ENCODE assay signal across 8 cellular contexts in the genomic region with DNA sequence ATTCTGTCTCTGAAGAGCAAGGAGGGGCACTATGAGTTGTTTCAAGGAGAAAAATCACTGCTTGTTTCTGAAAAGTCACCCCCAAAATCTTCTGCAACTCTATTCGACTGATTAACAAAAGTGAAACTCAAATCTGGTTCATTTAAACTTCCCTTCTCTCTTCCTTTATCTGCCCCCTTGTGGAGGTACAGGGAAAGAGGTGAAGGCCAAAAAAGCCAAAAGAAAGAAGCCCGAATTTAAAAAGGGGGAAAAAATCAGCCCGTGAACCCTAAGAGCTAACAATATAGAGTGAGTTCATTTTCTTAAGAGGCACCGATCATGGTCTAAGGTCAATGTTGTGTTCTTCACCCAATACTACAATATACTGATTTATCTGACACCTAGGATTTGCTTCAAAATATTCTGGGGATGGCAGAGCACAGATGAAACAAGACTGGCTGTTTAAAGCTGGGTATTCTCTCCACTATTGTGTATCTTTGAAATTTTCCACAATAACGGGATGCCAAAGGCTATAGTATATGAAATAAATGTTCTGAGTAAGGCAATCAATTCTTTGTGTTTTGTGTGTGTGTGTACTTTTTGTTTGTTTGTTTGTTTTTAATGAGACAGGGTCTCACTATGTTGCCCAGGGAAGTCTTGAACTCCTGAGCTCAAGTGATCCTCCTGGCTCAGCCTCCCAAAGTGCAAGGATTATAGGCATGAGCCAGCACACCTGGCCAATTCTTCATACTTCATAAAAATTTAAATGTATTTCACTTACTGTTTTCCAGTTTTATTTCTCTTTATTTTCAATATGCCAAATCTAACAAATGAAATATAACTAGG. TPM values are rescaled to one million over a fixed set of nuclear protein-coding genes. Genes with fewer than 3 reads are reported as not detected.
DNase-seq lines count a peak whose midpoint lies in the region; ATAC-seq and TF ChIP-seq lines count a peak whose summit lies in the region.

No MANE protein-coding gene starts in this region.

- CTCF ChIA-PET in BJ (lab: Yijun Ruan, JAX) = interaction anchor here (0.6 to 4.8 kb wide), 35 partner anchors 8 to 669 kb away, joined by 3 to 67 read pairs (median 4); no protein-coding TSS in a partner anchor

- peak; percentile 79 for TF ChIP-seq CTCF in BJ (IDR thresholded peaks at IDR 0.05; ENCODE audit: insufficient read depth, low read depth, low read length)
- peak; percentile 56; the same call in 1 of the 2 replicates for TF ChIP-seq CTCF in GM12874 (IDR thresholded peaks at IDR 0.05; ENCODE audit: insufficient read depth, low read depth, low read length)
- TF ChIP-seq CTCF in coronary artery (IDR thresholded peaks at IDR 0.05) = peak; percentile 50
- TF ChIP-seq CTCF in lung (IDR thresholded peaks at IDR 0.05; ENCODE audit: control extremely low read depth, extremely low read depth) = peak; percentile 57
- TF ChIP-seq CTCF in type B pancreatic cell (conservative IDR thresholded peaks at IDR 0.05) = peak; percentile 88

- no peak overlapping the region for H3K4me3 ChIP-seq in BJ (ENCODE audit: low read depth, low read length)
- H3K4me3 ChIP-seq in coronary artery = peak overlapping the region; percentile 55
- no peak overlapping the region for H3K4me3 ChIP-seq in lung

- POLR2A ChIA-PET in BJ (lab: Charles Lee) = no interaction called here

- ATAC-seq in T-helper 17 cell = peak; percentile 87
- ATAC-seq in lung (ENCODE audit: insufficient read depth, low FRiP score) = peak; percentile 69
- no peak for ATAC-seq in HG02884 (IDR thresholded peaks at IDR 0.05; ENCODE audit: unreplicated experiment)

- H3K36me3 Mint-ChIP-seq in T-helper 17 cell (ENCODE audit: low read depth) (peaks cover 5% of the 10 kb centered on the region), type B pancreatic cell (no peaks in the 10 kb centered on the region)

- H3K36me3 ChIP-seq in BJ (ENCODE audit: control insufficient read depth, insufficient read depth, low read length) (no peaks in the 10 kb centered on the region; the same call in 1 of the 2 replicates), lung (ENCODE audit: control insufficient read depth in 2 of 2, insufficient read depth in 2 of 2, low read length in 2 of 2) (no peaks in the 10 kb centered on the region)

- peak overlapping the region; percentile 90 for H3K27ac Mint-ChIP-seq in T-helper 17 cell
- peak overlapping the region; percentile 14 for H3K27ac Mint-ChIP-seq in type B pancreatic cell

- whole genome bisulfite sequencing in lung, 2 donors = 19 to 28% methylated on average over 5 of the region's 5 CpGs

- H3K27me3 ChIP-seq in BJ (ENCODE audit: control insufficient read depth, insufficient read depth, low read length) (no peaks in the 10 kb centered on the region), lung (ENCODE audit: control insufficient read depth, insufficient read depth) (no peaks in the 10 kb centered on the region)

- H3K4me1 Mint-ChIP-seq in T-helper 17 cell = peaks cover 18% of the 10 kb centered on the region
- H3K4me1 Mint-ChIP-seq in type B pancreatic cell (ENCODE audit: unreplicated experiment) = peaks cover 6% of the 10 kb centered on the region

- DNase-seq in BJ (ENCODE audit: low read depth) = no peak
- DNase-seq in LHCN-M2 (ENCODE audit: low read depth) = peak; percentile 78
- DNase-seq in T-helper 17 cell = peak in 1 of 3 donors; percentile 23
- DNase-seq in coronary artery (ENCODE audit: low spot score) = no peak
- no peak for DNase-seq in lung (ENCODE audit: low spot score)
- no peak for DNase-seq in type B pancreatic cell (ENCODE audit: extremely low spot score, unreplicated experiment)

- peaks cover 0 to 5% of the 10 kb centered on the region in 2 donors for H3K4me1 ChIP-seq in lung (ENCODE audit: control insufficient read depth in 2 of 2, insufficient read depth in 2 of 2, low read length in 2 of 2)

- H3K27ac ChIP-seq in coronary artery (peak overlapping the region in 1 of 2 donors; percentile 20), lung (ENCODE audit: low read depth in 1 of 2, low read length in 1 of 2) (peak overlapping the region in 1 of 2 donors; percentile 60)

- H3K27me3 Mint-ChIP-seq in T-helper 17 cell = no peaks in the 10 kb centered on the region
- no peaks in the 10 kb centered on the region for H3K27me3 Mint-ChIP-seq in type B pancreatic cell

- H3K4me3 Mint-ChIP-seq in T-helper 17 cell (peak overlapping the region; percentile 75), type B pancreatic cell (peak overlapping the region; percentile 11)

- no peaks in the 10 kb centered on the region for H3K9me3 ChIP-seq in T-helper 17 cell (ENCODE audit: control insufficient read depth, low read length, poor library complexity, severe bottlenecking)
- H3K9me3 ChIP-seq in lung (ENCODE audit: control insufficient read depth in 2 of 2, insufficient read depth in 1 of 2, low read length in 1 of 2) = no peaks in the 10 kb centered on the region

- H3K9me3 Mint-ChIP-seq in type B pancreatic cell = no peaks in the 10 kb centered on the region

RNA-seq across cellular contexts. Expression of a gene that starts 55.0 kb away (rescaled TPM):
- 5.8 and 10.4 TPM in 2 replicates for polyA plus RNA-seq in BJ (2011; rRNA removed)
- polyA minus RNA-seq in BJ (2011; rRNA and poly(A)+ RNA removed) = 2.8 and 4.4 TPM in 2 replicates
- total RNA-seq in LHCN-M2 (2014; rRNA removed) = 23.5 and 26.1 TPM in 2 replicates
- polyA plus RNA-seq in LHCN-M2 (2012) = 27.0 TPM
- total RNA-seq in T-helper 17 cell = 1 to 10 TPM; 3.8 TPM
- total RNA-seq in lung = 10 to 100 TPM; 11.1 to 11.9 TPM
- 10 to 100 TPM in 1 of 2 donors, 1 to 10 TPM in 1; 6.7 to 14.7 TPM for polyA plus RNA-seq in lung
- 6.9 and 11.3 TPM in 2 replicates for total RNA-seq in type B pancreatic cell (ENCODE audit: low replicate concordance)
